In the genomic region with DNA sequence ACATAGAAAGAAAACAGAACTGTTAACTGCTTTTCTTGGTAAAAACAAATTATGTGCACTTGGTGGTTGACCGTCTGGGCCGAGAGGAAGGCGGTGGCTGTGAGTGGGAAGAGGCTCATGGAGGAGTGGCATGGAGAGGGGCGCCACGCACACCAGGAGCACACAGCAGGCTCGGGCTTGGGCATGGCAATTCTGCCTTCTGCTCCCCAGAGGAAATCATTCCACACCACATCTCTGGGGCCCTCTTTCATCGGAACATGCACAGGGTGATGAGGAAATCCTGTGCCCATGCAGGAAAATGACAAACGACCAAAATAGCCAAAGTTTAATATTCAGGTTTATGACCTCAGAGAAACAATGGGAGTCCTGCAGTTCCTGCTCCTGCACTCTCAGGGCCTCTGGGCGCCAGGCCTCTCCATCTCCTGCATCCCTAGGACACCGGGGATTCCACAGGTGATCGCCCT, we compare ENCODE assay signal across 23 cellular contexts. TPM values are rescaled to one million over a fixed set of nuclear protein-coding genes. Genes with fewer than 3 reads are reported as not detected.
DNase-seq lines count a peak whose midpoint lies in the region; ATAC-seq, FAIRE-seq and TF ChIP-seq lines count a peak whose summit lies in the region.
"Had no signal": no experiment of that assay in that cellular context is flagged by ENCODE, and none has a peak within 500 bp of the region (broad histone marks: within the 10 kb centered on the region; RNA-seq: fewer than 3 reads in every experiment).

No MANE protein-coding gene starts in this region.

- peaks cover 60% of the 10 kb centered on the region for H3K79me2 ChIP-seq in neural progenitor cell (ENCODE audit: low read depth)

- intact Hi-C loops in left ventricle myocardium inferior (cut with micrococcal nuclease), result no loop called here
- intact Hi-C loops in Right ventricle myocardium superior (cut with DNase I), result no loop called here
- intact Hi-C loops in dendritic cell treated with granulocyte-macrophage colony-stimulating factor and Interleukin-4, amounts not matched to agents 40 ng/mL and 50 ng/mL, for 4 days (cut with micrococcal nuclease), result no loop called here

- H3K4me1 Mint-ChIP-seq in dendritic cell treated with granulocyte-macrophage colony-stimulating factor and Interleukin-4, amounts not matched to agents 40 ng/mL and 50 ng/mL, for 4 days (ENCODE audit: low read depth), result peaks cover 63% of the 10 kb centered on the region
- no peaks in the 10 kb centered on the region for H3K4me1 Mint-ChIP-seq in neural progenitor cell
- peaks cover 20% of the 10 kb centered on the region for H3K4me1 Mint-ChIP-seq in activated naive CD8-positive, alpha-beta T cell treated with anti-CD3 and anti-CD28 coated beads for 36 hours

- H3K9me3 Mint-ChIP-seq in dendritic cell treated with granulocyte-macrophage colony-stimulating factor and Interleukin-4, amounts not matched to agents 40 ng/mL and 50 ng/mL, for 4 days, result no peaks in the 10 kb centered on the region
- peaks cover 15% of the 10 kb centered on the region for H3K9me3 Mint-ChIP-seq in neural progenitor cell
- H3K9me3 Mint-ChIP-seq in activated naive CD8-positive, alpha-beta T cell treated with anti-CD3 and anti-CD28 coated beads for 36 hours, result no peaks in the 10 kb centered on the region
- H3K9me3 Mint-ChIP-seq: activated naive CD8-positive, alpha-beta T cell treated with anti-CD3 and anti-CD28 coated beads, Interleukin-2, amount 10 ng/mL, durations not matched to agents 7 days and 5 days; naive thymus-derived CD8-positive, alpha-beta T cell had no signal

- H2AFZ ChIP-seq in neural progenitor cell (replicated peaks), result no peak overlapping the region
- H2AFZ ChIP-seq: hepatocyte had no signal

- FAIRE-seq in D721Med (lab: Jason Lieb, UNC), result no peak
- FAIRE-seq: urothelium cell line had no signal

- DNase-seq in left ventricle myocardium inferior (no peak), Right ventricle myocardium superior (no peak), neural progenitor cell (ENCODE audit: low spot score) (no peak), D721Med (ENCODE audit: insufficient read length, low spot score) (no peak), NCI-H446 (lab: John Stamatoyannopoulos, UW) (no peak)
- no peak for DNase-seq in activated naive CD8-positive, alpha-beta T cell treated with anti-CD3 and anti-CD28 coated beads for 36 hours
- DNase-seq: activated CD4-positive, alpha-beta T cell treated with anti-CD3 and anti-CD28 coated beads for 4 hours; activated naive CD8-positive, alpha-beta T cell treated with anti-CD3 and anti-CD28 coated beads, Interleukin-2, amount 10 ng/mL, durations not matched to agents 7 days and 5 days; C1 segment of cervical spinal cord; colonic mucosa; foreskin fibroblast; Karpas-422; naive thymus-derived CD8-positive, alpha-beta T cell; NCI-H1105 treated with DMSO at 0.1 percent for 48 hours; NCI-H510A; NK-92 treated with Interleukin-12 subunit alpha and Interleukin-12 subunit beta, amount 100 ng/mL, for 24 hours; stimulated activated CD4-positive, alpha-beta T cell treated with anti-CD3 and anti-CD28 coated beads, Interleukin-4, amount 100 ng/mL, for 1 hour had no signal

- H3K4me1 ChIP-seq in left ventricle myocardium inferior (peaks cover 44% of the 10 kb centered on the region), neural progenitor cell (no peaks in the 10 kb centered on the region)
- H3K4me1 ChIP-seq: colonic mucosa, prostate gland had no signal

- peak overlapping the region; percentile 44 for H3K4me3 Mint-ChIP-seq in dendritic cell treated with granulocyte-macrophage colony-stimulating factor and Interleukin-4, amounts not matched to agents 40 ng/mL and 50 ng/mL, for 4 days
- H3K4me3 Mint-ChIP-seq in neural progenitor cell, result peak overlapping the region; percentile 25
- H3K4me3 Mint-ChIP-seq in activated naive CD8-positive, alpha-beta T cell treated with anti-CD3 and anti-CD28 coated beads for 36 hours, result no peak overlapping the region
- H3K4me3 Mint-ChIP-seq: activated naive CD8-positive, alpha-beta T cell treated with anti-CD3 and anti-CD28 coated beads, Interleukin-2, amount 10 ng/mL, durations not matched to agents 7 days and 5 days; naive thymus-derived CD8-positive, alpha-beta T cell had no signal

- no peaks in the 10 kb centered on the region for H3K27me3 Mint-ChIP-seq in dendritic cell treated with granulocyte-macrophage colony-stimulating factor and Interleukin-4, amounts not matched to agents 40 ng/mL and 50 ng/mL, for 4 days
- H3K27me3 Mint-ChIP-seq in neural progenitor cell (ENCODE audit: insufficient read depth, low read depth), result peaks cover 2% of the 10 kb centered on the region
- no peaks in the 10 kb centered on the region for H3K27me3 Mint-ChIP-seq in activated naive CD8-positive, alpha-beta T cell treated with anti-CD3 and anti-CD28 coated beads for 36 hours
- H3K27me3 Mint-ChIP-seq: activated naive CD8-positive, alpha-beta T cell treated with anti-CD3 and anti-CD28 coated beads, Interleukin-2, amount 10 ng/mL, durations not matched to agents 7 days and 5 days; naive thymus-derived CD8-positive, alpha-beta T cell had no signal

- H3K4me3 ChIP-seq in left ventricle myocardium inferior, result no peak overlapping the region
- H3K4me3 ChIP-seq in neural progenitor cell, result no peak overlapping the region
- H3K4me3 ChIP-seq: colonic mucosa, hepatocyte, prostate gland, skin epidermis had no signal

- no peak overlapping the region for H3K9ac ChIP-seq in neural progenitor cell

- H3K36me3 ChIP-seq in left ventricle myocardium inferior, result peaks cover 15% of the 10 kb centered on the region
- H3K36me3 ChIP-seq in neural progenitor cell, result peaks cover 2% of the 10 kb centered on the region
- H3K36me3 ChIP-seq: colonic mucosa, prostate gland had no signal

- no peak for ATAC-seq in Right ventricle myocardium superior (ENCODE audit: poor library complexity)
- ATAC-seq in SK-N-SH treated with all-trans-retinoic acid at 6 μM for 48 hours, result no peak
- ATAC-seq: naive thymus-derived CD8-positive, alpha-beta T cell had no signal

- H3K27ac Mint-ChIP-seq in dendritic cell treated with granulocyte-macrophage colony-stimulating factor and Interleukin-4, amounts not matched to agents 40 ng/mL and 50 ng/mL, for 4 days, result peak overlapping the region; percentile 46
- H3K27ac Mint-ChIP-seq in neural progenitor cell, result no peak overlapping the region
- no peak overlapping the region for H3K27ac Mint-ChIP-seq in activated naive CD8-positive, alpha-beta T cell treated with anti-CD3 and anti-CD28 coated beads for 36 hours
- H3K27ac Mint-ChIP-seq: activated naive CD8-positive, alpha-beta T cell treated with anti-CD3 and anti-CD28 coated beads, Interleukin-2, amount 10 ng/mL, durations not matched to agents 7 days and 5 days had no signal

- H3K27ac ChIP-seq in left ventricle myocardium inferior (replicated peaks) (peak overlapping the region; percentile 18), neural progenitor cell (no peak overlapping the region)
- H3K27ac ChIP-seq: colonic mucosa, hepatocyte, prostate gland had no signal

- peaks cover 32% of the 10 kb centered on the region for H3K36me3 Mint-ChIP-seq in dendritic cell treated with granulocyte-macrophage colony-stimulating factor and Interleukin-4, amounts not matched to agents 40 ng/mL and 50 ng/mL, for 4 days (ENCODE audit: low read depth)
- peaks cover 51% of the 10 kb centered on the region for H3K36me3 Mint-ChIP-seq in neural progenitor cell
- peaks cover 16% of the 10 kb centered on the region for H3K36me3 Mint-ChIP-seq in activated naive CD8-positive, alpha-beta T cell treated with anti-CD3 and anti-CD28 coated beads for 36 hours

- H3K27me3 ChIP-seq in left ventricle myocardium inferior (ENCODE audit: low read depth) (no peaks in the 10 kb centered on the region), neural progenitor cell (no peaks in the 10 kb centered on the region)
- H3K27me3 ChIP-seq: colonic mucosa, hepatocyte had no signal

- TF ChIP-seq CTCF in left ventricle myocardium inferior (IDR thresholded peaks at IDR 0.05; ENCODE audit: borderline replicate concordance) (no peak), neural progenitor cell (IDR thresholded peaks at IDR 0.05) (no peak), D721Med (IDR thresholded peaks at IDR 0.05; ENCODE audit: insufficient read depth, missing control alignments) (no peak)

- no peaks in the 10 kb centered on the region for H3F3A ChIP-seq in neural progenitor cell (ENCODE audit: low read depth)

- H3K9me3 ChIP-seq in left ventricle myocardium inferior (replicated peaks), result no peaks in the 10 kb centered on the region
- H3K9me3 ChIP-seq in neural progenitor cell (ENCODE audit: low read depth), result no peaks in the 10 kb centered on the region
- H3K9me3 ChIP-seq: colonic mucosa, prostate gland had no signal

- H4K20me1 ChIP-seq in neural progenitor cell (ENCODE audit: low read depth), result peaks cover 25% of the 10 kb centered on the region

- no peak overlapping the region for H3K4me2 ChIP-seq in neural progenitor cell
- H3K4me2 ChIP-seq: hepatocyte had no signal

TF ChIP-seq in SK-N-SH treated with all-trans-retinoic acid at 6 μM for 48 hours, 23 proteins besides CTCF, POLR2A, EP300 and RAD21 (continues in another document):
- TF ChIP-seq ZNF70 (CRISPR knock-in tag; IDR thresholded peaks at IDR 0.05), result no peak
- TF ChIP-seq TOX (CRISPR knock-in tag; IDR thresholded peaks at IDR 0.05; ENCODE audit: borderline replicate concordance), result no peak
- TF ChIP-seq ESRRG (CRISPR knock-in tag; IDR thresholded peaks at IDR 0.05), result no peak
- TF ChIP-seq ZNF565 (CRISPR knock-in tag; conservative IDR thresholded peaks at IDR 0.05; ENCODE audit: low read depth), result no peak
- TF ChIP-seq, protein P1, sequence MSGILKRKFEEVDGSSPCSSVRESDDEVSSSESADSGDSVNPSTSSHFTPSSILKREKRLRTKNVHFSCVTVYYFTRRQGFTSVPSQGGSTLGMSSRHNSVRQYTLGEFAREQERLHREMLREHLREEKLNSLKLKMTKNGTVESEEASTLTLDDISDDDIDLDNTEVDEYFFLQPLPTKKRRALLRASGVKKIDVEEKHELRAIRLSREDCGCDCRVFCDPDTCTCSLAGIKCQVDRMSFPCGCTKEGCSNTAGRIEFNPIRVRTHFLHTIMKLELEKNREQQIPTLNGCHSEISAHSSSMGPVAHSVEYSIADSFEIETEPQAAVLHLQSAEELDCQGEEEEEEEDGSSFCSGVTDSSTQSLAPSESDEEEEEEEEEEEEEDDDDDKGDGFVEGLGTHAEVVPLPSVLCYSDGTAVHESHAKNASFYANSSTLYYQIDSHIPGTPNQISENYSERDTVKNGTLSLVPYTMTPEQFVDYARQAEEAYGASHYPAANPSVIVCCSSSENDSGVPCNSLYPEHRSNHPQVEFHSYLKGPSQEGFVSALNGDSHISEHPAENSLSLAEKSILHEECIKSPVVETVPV (CRISPR knock-in tag; IDR thresholded peaks at IDR 0.05), result no peak

RNA-seq across cellular contexts. Expression of a gene that starts 26.4 kb away (rescaled TPM):
- total RNA-seq in left ventricle myocardium inferior, result 12.6 TPM
- 10.8 TPM for total RNA-seq in Right ventricle myocardium superior
- 119 and 177 TPM in 2 replicates for total RNA-seq in neural progenitor cell (ENCODE audit: low replicate concordance)
- total RNA-seq in activated naive CD8-positive, alpha-beta T cell treated with anti-CD3 and anti-CD28 coated beads for 36 hours, result 10 to 100 TPM; 24.4 to 26.7 TPM

RNA-seq across cellular contexts. Expression of a gene that starts 38.6 kb away (rescaled TPM):
- total RNA-seq in left ventricle myocardium inferior (39.9 TPM), Right ventricle myocardium superior (33.9 TPM), neural progenitor cell (ENCODE audit: low replicate concordance) (56.6 and 70.8 TPM in 2 replicates)
- total RNA-seq in activated naive CD8-positive, alpha-beta T cell treated with anti-CD3 and anti-CD28 coated beads for 36 hours, result 10 to 100 TPM; 51.0 to 53.0 TPM
